ENCODE assay signal across 8 cellular contexts in genomic region chr2:38480617-38481016, GRCh38.
"Had no signal": no experiment of that assay in that cellular context is flagged by ENCODE, and none has a peak within 500 bp of the region (broad histone marks: within the 10 kb centered on the region; RNA-seq: fewer than 3 reads in every experiment).

No MANE protein-coding gene starts in this region.

- DNase-seq: GDM1, GF-D8 had no signal

- FAIRE-seq: G401.6, GM12878, GM12891, GM12892, GM18507, GM19239 had no signal

- H3K4me3 ChIP-seq: GM12878 had no signal

- ATAC-seq: GM12878 had no signal
